Comparison of ENCODE assay signal across 14 cellular contexts in genomic region chr9:76605271-76605670, GRCh38.
A peak's percentile ranks its signal among the peaks of the same experiment; 100 is the strongest.
DNase-seq lines count a peak whose midpoint lies in the region; ATAC-seq, FAIRE-seq and TF ChIP-seq lines count a peak whose summit lies in the region.
"Had no signal": no experiment of that assay in that cellular context is flagged by ENCODE, and none has a peak within 500 bp of the region (broad histone marks: within the 10 kb centered on the region; RNA-seq: fewer than 3 reads in every experiment).

No MANE protein-coding gene starts in this region.

- H3K4me1 ChIP-seq in GM12878 (ENCODE audit: control insufficient read depth, insufficient read depth, low read length): peaks cover 10% of the 10 kb centered on the region

- peak; percentile 76 for FAIRE-seq in GM12878 (lab: Jason Lieb, UNC)

- intact Hi-C loops in GM12878 (cut with micrococcal nuclease; ENCODE audit: unreplicated experiment) (no loop called here), Calu3 (cut with micrococcal nuclease; ENCODE audit: unreplicated experiment) (no loop called here)

- SMC1A ChIA-PET in GM12878 (lab: Charles Lee; ENCODE audit: uncharacterized antibody, unreplicated experiment): no interaction called here

- peaks cover 12% of the 10 kb centered on the region for H3K27me3 Mint-ChIP-seq in Calu3 (ENCODE audit: unreplicated experiment)

- in situ Hi-C loops in GM12878 (cut with MboI): no loop called here

- POLR2A ChIA-PET in GM12878 (lab: Charles Lee): no interaction called here

- H3K27ac ChIP-seq in GM12878 (ENCODE audit: control insufficient read depth, insufficient read depth): no peak overlapping the region
- H3K27ac ChIP-seq: WERI-Rb-1 had no signal

- no peaks in the 10 kb centered on the region for H3K36me3 ChIP-seq in GM12878 (ENCODE audit: control insufficient read depth in 2 of 2, insufficient read depth in 2 of 2, low read length in 1 of 2)
- H3K36me3 ChIP-seq: WERI-Rb-1 had no signal

- RAD21 ChIA-PET in GM12878 (lab: Charles Lee; ENCODE audit: unreplicated experiment): no interaction called here

- H3K79me2 ChIP-seq in GM12878 (ENCODE audit: control insufficient read depth, insufficient read depth, low read length): no peaks in the 10 kb centered on the region

- no peak overlapping the region for H3K4me3 ChIP-seq in GM12878

- no peak overlapping the region for H3K4me3 Mint-ChIP-seq in Calu3 (ENCODE audit: low read depth, unreplicated experiment)
- H3K4me3 Mint-ChIP-seq: immature natural killer cell; naive thymus-derived CD8-positive, alpha-beta T cell had no signal

- ATAC-seq in GM18868 (IDR thresholded peaks at IDR 0.05; ENCODE audit: unreplicated experiment) (peak; percentile 99), GM21576 (IDR thresholded peaks at IDR 0.05; ENCODE audit: unreplicated experiment) (peak; percentile 98), HG03159 (IDR thresholded peaks at IDR 0.05; ENCODE audit: unreplicated experiment) (peak; percentile 96), GM12878 (peak; percentile 96)
- ATAC-seq: naive thymus-derived CD8-positive, alpha-beta T cell had no signal

- H3K9me3 ChIP-seq in GM12878 (replicated peaks; ENCODE audit: control insufficient read depth, insufficient read depth, low read length): no peaks in the 10 kb centered on the region

- no peak overlapping the region for H2AFZ ChIP-seq in GM12878 (ENCODE audit: control insufficient read depth, low read depth, low read length)

- TF ChIP-seq POLR2A in GM12878 (IDR thresholded peaks at IDR 0.05; ENCODE audit: low read depth, low read length): no peak

- DNase-seq in GM12878 (ENCODE audit: low read depth, low spot score) (peak; percentile 15), 8988T (no peak), Calu3 (no peak), NCI-H82 treated with DMSO at 0.1 percent for 48 hours (lab: John Stamatoyannopoulos, UW; ENCODE audit: unreplicated experiment) (no peak), C1 segment of cervical spinal cord (lab: John Stamatoyannopoulos, UW) (no peak)
- DNase-seq: activated gamma-delta T cell treated with Interleukin-2 at 50 U/mL for 16 hours; caudate nucleus; immature natural killer cell; naive thymus-derived CD8-positive, alpha-beta T cell; NCI-H1694; WERI-Rb-1 had no signal

- TF ChIP-seq EP300 in GM12878 (IDR thresholded peaks at IDR 0.05; ENCODE audit: borderline replicate concordance in 1 of 2, control insufficient read depth in 1 of 2, low read depth in 2 of 2, low read length in 2 of 2): no peak

- H3K4me2 ChIP-seq in GM12878 (ENCODE audit: control insufficient read depth, insufficient read depth): no peak overlapping the region

- H3K27ac Mint-ChIP-seq in Calu3 (ENCODE audit: unreplicated experiment): no peak overlapping the region
- H3K27ac Mint-ChIP-seq: immature natural killer cell; naive thymus-derived CD8-positive, alpha-beta T cell had no signal

- 4% methylated on average over 3 of the region's 3 CpGs for WGBS in GM12878 (ENCODE audit: insufficient coverage, insufficient replicate concordance, low lambda C conversion rate, missing lambda C conversion rate)

- no peaks in the 10 kb centered on the region for H3K36me3 Mint-ChIP-seq in Calu3 (ENCODE audit: insufficient read depth, unreplicated experiment)
- H3K36me3 Mint-ChIP-seq: naive thymus-derived CD8-positive, alpha-beta T cell had no signal

- TF ChIP-seq CTCF in GM12878 (IDR thresholded peaks at IDR 0.05 in 2 of 3, conservative IDR thresholded peaks at IDR 0.05 in 1 of 3; ENCODE audit: control insufficient read depth in 2 of 3, extremely low read depth in 1 of 3, insufficient read depth in 1 of 3, low read depth in 3 of 3, low read length in 3 of 3): no peak
- TF ChIP-seq CTCF in Calu3 (IDR thresholded peaks at IDR 0.05; ENCODE audit: unreplicated experiment): no peak

- no peak overlapping the region for H3K9ac ChIP-seq in GM12878 (ENCODE audit: control insufficient read depth, insufficient read depth, low read length)

- H4K20me1 ChIP-seq in GM12878 (ENCODE audit: control insufficient read depth, insufficient read depth): no peaks in the 10 kb centered on the region

- BruUV-seq in GM12878 (replicated peaks; lab: Mats Ljungman, UMichigan) (no TSS peak), Calu3 (replicated peaks; lab: Mats Ljungman, UMichigan) (no TSS peak)

- H3K27me3 ChIP-seq in GM12878 (replicated peaks in 1 of 2; ENCODE audit: control insufficient read depth in 2 of 2, insufficient read depth in 2 of 2, low read length in 1 of 2): no peaks in the 10 kb centered on the region

- no peaks in the 10 kb centered on the region for H3K9me3 Mint-ChIP-seq in Calu3 (ENCODE audit: low read depth, unreplicated experiment)
- H3K9me3 Mint-ChIP-seq: immature natural killer cell; naive thymus-derived CD8-positive, alpha-beta T cell had no signal

- TF ChIP-seq RAD21 in GM12878 (IDR thresholded peaks at IDR 0.05; ENCODE audit: insufficient read depth, low read depth, low read length): no peak

- no peaks in the 10 kb centered on the region for H3K4me1 Mint-ChIP-seq in Calu3 (ENCODE audit: low read depth, unreplicated experiment)
- H3K4me1 Mint-ChIP-seq: immature natural killer cell had no signal

- CTCF ChIA-PET in GM12878 (lab: Yijun Ruan, JAX) (no interaction called here), Calu3 (lab: Charles Lee) (no interaction called here)

TF ChIP-seq in GM12878, 131 proteins besides CTCF, POLR2A, EP300 and RAD21 (continues in another document):
- TF ChIP-seq ZNF622 (IDR thresholded peaks at IDR 0.05): no peak
- peak; percentile 45; the same call in 1 of the 2 replicates for TF ChIP-seq RELB (IDR thresholded peaks at IDR 0.05; ENCODE audit: low read depth)
- TF ChIP-seq SPI1 (IDR thresholded peaks at IDR 0.05; ENCODE audit: borderline replicate concordance, insufficient read depth, low read depth, low read length): peak; percentile 97
- TF ChIP-seq USF1 (IDR thresholded peaks at IDR 0.05; ENCODE audit: borderline replicate concordance, extremely low read length, insufficient read depth, low read depth, low read length): no peak
- 0 out of 2 replicates have a peak, but pooled peaks have one; percentile 38 for TF ChIP-seq MEF2A (IDR thresholded peaks at IDR 0.05; ENCODE audit: insufficient read depth, low read depth, low read length)
- TF ChIP-seq NR2F1 (conservative IDR thresholded peaks at IDR 0.05): 0 out of 2 replicates have a peak, but pooled peaks have one; percentile 21
- peak; percentile 74 for TF ChIP-seq NFIC (IDR thresholded peaks at IDR 0.05; ENCODE audit: low read depth, low read length)
- TF ChIP-seq JUNB (IDR thresholded peaks at IDR 0.05): peak; percentile 49
- peak in 1 of 2 experiments; percentile 15; a peak in 1 of 4 replicates for TF ChIP-seq IKZF2 (IDR thresholded peaks at IDR 0.05)
- no peak for TF ChIP-seq ZBTB4 (CRISPR knock-in tag; IDR thresholded peaks at IDR 0.05)
- TF ChIP-seq ATF7 (IDR thresholded peaks at IDR 0.05; ENCODE audit: low read depth): 0 out of 2 replicates have a peak, but pooled peaks have one; percentile 56
- TF ChIP-seq HDAC6 (IDR thresholded peaks at IDR 0.05; ENCODE audit: unreplicated experiment): no peak
